Comparison of ENCODE assay signal across 8 cellular contexts in genomic region chr3:53045107-53045783, GRCh38. TPM values are rescaled to one million over a fixed set of nuclear protein-coding genes. Genes with fewer than 3 reads are reported as not detected.
DNase-seq lines count a peak whose midpoint lies in the region; ATAC-seq and TF ChIP-seq lines count a peak whose summit lies in the region.

No MANE protein-coding gene starts in this region.

- TF ChIP-seq CTCF in OCI-LY1 (IDR thresholded peaks at IDR 0.05; ENCODE audit: low read length) (no peak), fibroblast of pulmonary artery (IDR thresholded peaks at IDR 0.05; ENCODE audit: low read length, missing control alignments) (no peak), nephron progenitor cell (IDR thresholded peaks at IDR 0.05) (no peak)

- no peaks in the 10 kb centered on the region for H3K9me3 Mint-ChIP-seq in activated T-helper 2 cell treated with anti-CD3 and anti-CD28 coated beads, Interferon-gamma antibody, Interleukin-2, Interleukin-4, amounts not matched to agents 10 μg/mL and 5 μg/mL and 100 μg/mL, durations not matched to agents 14 hours and 24 hours and 36 hours
- no peaks in the 10 kb centered on the region for H3K9me3 Mint-ChIP-seq in nephron progenitor cell

- peaks cover 6% of the 10 kb centered on the region for H3K36me3 Mint-ChIP-seq in activated T-helper 2 cell treated with anti-CD3 and anti-CD28 coated beads, Interferon-gamma antibody, Interleukin-2, Interleukin-4, amounts not matched to agents 10 μg/mL and 5 μg/mL and 100 μg/mL, durations not matched to agents 14 hours and 24 hours and 36 hours (ENCODE audit: low read depth)
- no peaks in the 10 kb centered on the region for H3K36me3 Mint-ChIP-seq in nephron progenitor cell (ENCODE audit: low read depth)

- peaks cover 11% of the 10 kb centered on the region for H3F3A ChIP-seq in OCI-LY1 (ENCODE audit: insufficient read depth, low read length)

- H3K9me3 ChIP-seq in OCI-LY1 (ENCODE audit: low read length) = no peaks in the 10 kb centered on the region

- H3K27me3 Mint-ChIP-seq in activated T-helper 2 cell treated with anti-CD3 and anti-CD28 coated beads, Interferon-gamma antibody, Interleukin-2, Interleukin-4, amounts not matched to agents 10 μg/mL and 5 μg/mL and 100 μg/mL, durations not matched to agents 14 hours and 24 hours and 36 hours (ENCODE audit: low read depth) = peaks cover 13% of the 10 kb centered on the region
- peaks cover 56% of the 10 kb centered on the region for H3K27me3 Mint-ChIP-seq in nephron progenitor cell (ENCODE audit: low read depth, poor library complexity)

- H4K20me1 ChIP-seq in OCI-LY1 (ENCODE audit: insufficient read depth, low read length) = 0 out of 2 replicates have a peak, but pooled peaks cover 12% of the 10 kb centered on the region

- peak overlapping the region; percentile 63 for H3K27ac ChIP-seq in OCI-LY1 (ENCODE audit: low read depth, low read length, poor library complexity, severe bottlenecking)
- peak overlapping the region; percentile 88 for H3K27ac ChIP-seq in temporal lobe (ENCODE audit: low read depth, low read length)

- DNase-seq in NCI-H82 (lab: John Stamatoyannopoulos, UW) (peak; percentile 47), NCI-H82 treated with DMSO at 0.1 percent for 48 hours (lab: John Stamatoyannopoulos, UW; ENCODE audit: unreplicated experiment) (no peak), fibroblast of pulmonary artery (ENCODE audit: low read depth) (peak; percentile 44), nephron progenitor cell (peak; percentile 72)
- DNase-seq in activated T-helper 2 cell treated with anti-CD3 and anti-CD28 coated beads, Interferon-gamma antibody, Interleukin-2, Interleukin-4, amounts not matched to agents 10 μg/mL and 5 μg/mL and 100 μg/mL, durations not matched to agents 14 hours and 24 hours and 36 hours (ENCODE audit: low spot score) = no peak

- 0 out of 2 replicates have a peak, but pooled peaks cover 3% of the 10 kb centered on the region for H3K79me2 ChIP-seq in OCI-LY1 (ENCODE audit: insufficient read depth, low read length)

- H3K9ac ChIP-seq in OCI-LY1 (ENCODE audit: low read length) = peak overlapping the region; percentile 95

- H3K36me3 ChIP-seq in OCI-LY1 (ENCODE audit: insufficient read depth, low read length) = 0 out of 2 replicates have a peak, but pooled peaks cover 3% of the 10 kb centered on the region

- no peak overlapping the region for H2AFZ ChIP-seq in OCI-LY1 (ENCODE audit: low read length)

- no peaks in the 10 kb centered on the region for H3K27me3 ChIP-seq in OCI-LY1 (ENCODE audit: insufficient read depth, low read length)

- peak overlapping the region; percentile 91 for H3K4me3 Mint-ChIP-seq in activated T-helper 2 cell treated with anti-CD3 and anti-CD28 coated beads, Interferon-gamma antibody, Interleukin-2, Interleukin-4, amounts not matched to agents 10 μg/mL and 5 μg/mL and 100 μg/mL, durations not matched to agents 14 hours and 24 hours and 36 hours (ENCODE audit: low read depth)
- peak overlapping the region; percentile 92 for H3K4me3 Mint-ChIP-seq in nephron progenitor cell

- no peaks in the 10 kb centered on the region for H3K9me2 ChIP-seq in OCI-LY1 (ENCODE audit: low read depth, low read length)

- H3K4me3 ChIP-seq in OCI-LY1 (ENCODE audit: low read depth, low read length, poor library complexity, severe bottlenecking) = peak overlapping the region; percentile 98
- H3K4me3 ChIP-seq in fibroblast of pulmonary artery (replicated peaks; ENCODE audit: low read depth, low read length) = peak overlapping the region; percentile 62

- peaks cover 39% of the 10 kb centered on the region for H3K4me1 ChIP-seq in OCI-LY1 (ENCODE audit: insufficient read depth, low read length, severe bottlenecking)

- ATAC-seq in HG02798 (IDR thresholded peaks at IDR 0.05; ENCODE audit: poor library complexity, unreplicated experiment) = peak; percentile 49

- intact Hi-C loops in activated T-helper 2 cell treated with anti-CD3 and anti-CD28 coated beads, Interferon-gamma antibody, Interleukin-2, Interleukin-4, amounts not matched to agents 10 μg/mL and 5 μg/mL and 100 μg/mL, durations not matched to agents 14 hours and 24 hours and 36 hours (cut with micrococcal nuclease) = loop anchor here (2.0 kb wide), 1 partner anchor 148 kb away; the partner anchor contains the start of gene STIMATE

- peak overlapping the region; percentile 90 for H3K27ac Mint-ChIP-seq in activated T-helper 2 cell treated with anti-CD3 and anti-CD28 coated beads, Interferon-gamma antibody, Interleukin-2, Interleukin-4, amounts not matched to agents 10 μg/mL and 5 μg/mL and 100 μg/mL, durations not matched to agents 14 hours and 24 hours and 36 hours
- no peak overlapping the region for H3K27ac Mint-ChIP-seq in nephron progenitor cell

- peaks cover 38% of the 10 kb centered on the region for H3K4me1 Mint-ChIP-seq in activated T-helper 2 cell treated with anti-CD3 and anti-CD28 coated beads, Interferon-gamma antibody, Interleukin-2, Interleukin-4, amounts not matched to agents 10 μg/mL and 5 μg/mL and 100 μg/mL, durations not matched to agents 14 hours and 24 hours and 36 hours (ENCODE audit: low read depth)
- H3K4me1 Mint-ChIP-seq in nephron progenitor cell = peaks cover 20% of the 10 kb centered on the region

- H3K4me2 ChIP-seq in OCI-LY1 (ENCODE audit: low read length) = peak overlapping the region; percentile 100

RNA-seq across cellular contexts. Expression of gene SFMBT1, which starts 0.6 kb away (rescaled TPM):
- total RNA-seq in activated T-helper 2 cell treated with anti-CD3 and anti-CD28 coated beads, Interferon-gamma antibody, Interleukin-2, Interleukin-4, amounts not matched to agents 10 μg/mL and 5 μg/mL and 100 μg/mL, durations not matched to agents 14 hours and 24 hours and 36 hours = 23.4 and 24.3 TPM in 2 replicates
- total RNA-seq in temporal lobe = 16.7 TPM

Comparison
In these comparisons a context has a peak if more than half of its experiments do, and no peak if none do; other contexts are left out.
1. DNase-seq: peak in NCI-H82 (single experiment), fibroblast of pulmonary artery (single experiment) and nephron progenitor cell (single experiment); none in NCI-H82 treated with DMSO at 0.1 percent for 48 hours (single experiment) and activated T-helper 2 cell treated with anti-CD3 and anti-CD28 coated beads, Interferon-gamma antibody, Interleukin-2, Interleukin-4, amounts not matched to agents 10 μg/mL and 5 μg/mL and 100 μg/mL, durations not matched to agents 14 hours and 24 hours and 36 hours (single experiment).